In genomic region chr3:25897019-25897418, GRCh38 we compare ENCODE assay signal across 8 cellular contexts.
DNase-seq lines count a peak whose midpoint lies in the region; ATAC-seq and TF ChIP-seq lines count a peak whose summit lies in the region.

No MANE protein-coding gene starts in this region.

- no peak overlapping the region for H3K27ac Mint-ChIP-seq in GM23338
- H3K27ac Mint-ChIP-seq in natural killer cell treated with Interleukin-12 subunit alpha and Interleukin-12 subunit beta and Interleukin-15 and Interleukin-18, amount 100 ng/mL, for 72 hours = no peak overlapping the region
- H3K27ac Mint-ChIP-seq in stimulated activated naive CD8-positive, alpha-beta T cell treated with anti-CD3 and anti-CD28 coated beads, Interleukin-15, amount 100 ng/mL, for 72 hours = no peak overlapping the region

- peak; percentile 82 for TF ChIP-seq CTCF in GM12874 (IDR thresholded peaks at IDR 0.05; ENCODE audit: insufficient read depth, low read depth, low read length)
- TF ChIP-seq CTCF in GM23338 (conservative IDR thresholded peaks at IDR 0.05; ENCODE audit: low read depth in 2 of 2) = peak; percentile 82 to 98
- peak; percentile 27 for TF ChIP-seq CTCF in foreskin keratinocyte (conservative IDR thresholded peaks at IDR 0.05)

- H3K4me1 Mint-ChIP-seq in GM23338 = peaks cover 4% of the 10 kb centered on the region
- H3K4me1 Mint-ChIP-seq in natural killer cell treated with Interleukin-12 subunit alpha and Interleukin-12 subunit beta and Interleukin-15 and Interleukin-18, amount 100 ng/mL, for 72 hours (ENCODE audit: low read depth in 2 of 2) = no peaks in the 10 kb centered on the region
- H3K4me1 Mint-ChIP-seq in stimulated activated naive CD8-positive, alpha-beta T cell treated with anti-CD3 and anti-CD28 coated beads, Interleukin-15, amount 100 ng/mL, for 72 hours = peaks cover 3% of the 10 kb centered on the region

- no peaks in the 10 kb centered on the region for H3K9me3 Mint-ChIP-seq in GM23338
- H3K9me3 Mint-ChIP-seq in natural killer cell treated with Interleukin-12 subunit alpha and Interleukin-12 subunit beta and Interleukin-15 and Interleukin-18, amount 100 ng/mL, for 72 hours = no peaks in the 10 kb centered on the region
- no peaks in the 10 kb centered on the region for H3K9me3 Mint-ChIP-seq in stimulated activated naive CD8-positive, alpha-beta T cell treated with anti-CD3 and anti-CD28 coated beads, Interleukin-15, amount 100 ng/mL, for 72 hours

- H3K27me3 Mint-ChIP-seq in GM23338 (ENCODE audit: insufficient read depth, low read depth, poor library complexity) = peaks cover 2% of the 10 kb centered on the region
- H3K27me3 Mint-ChIP-seq in natural killer cell treated with Interleukin-12 subunit alpha and Interleukin-12 subunit beta and Interleukin-15 and Interleukin-18, amount 100 ng/mL, for 72 hours = no peaks in the 10 kb centered on the region
- H3K27me3 Mint-ChIP-seq in stimulated activated naive CD8-positive, alpha-beta T cell treated with anti-CD3 and anti-CD28 coated beads, Interleukin-15, amount 100 ng/mL, for 72 hours = no peaks in the 10 kb centered on the region

- H4K20me1 ChIP-seq in GM23338 (replicated peaks; ENCODE audit: insufficient read depth) = no peaks in the 10 kb centered on the region

- H3K79me2 ChIP-seq in GM23338 (replicated peaks; ENCODE audit: insufficient read depth) = no peaks in the 10 kb centered on the region

- H3K36me3 Mint-ChIP-seq in GM23338 (ENCODE audit: low read depth) = no peaks in the 10 kb centered on the region
- H3K36me3 Mint-ChIP-seq in natural killer cell treated with Interleukin-12 subunit alpha and Interleukin-12 subunit beta and Interleukin-15 and Interleukin-18, amount 100 ng/mL, for 72 hours = no peaks in the 10 kb centered on the region

- peak; percentile 97 for ATAC-seq in GM23338
- peak; percentile 16 for ATAC-seq in foreskin keratinocyte
- ATAC-seq in natural killer cell treated with Interleukin-12 subunit alpha and Interleukin-12 subunit beta and Interleukin-15 and Interleukin-18, amount 100 ng/mL, for 72 hours = no peak
- no peak for ATAC-seq in activated CD4-positive, CD25-positive, alpha-beta regulatory T cell treated with anti-CD3 and anti-CD28 coated beads, Interleukin-2, amount 50 U/mL, for 24 hours
- no peak for ATAC-seq in stimulated activated naive CD8-positive, alpha-beta T cell treated with anti-CD3 and anti-CD28 coated beads, Interleukin-15, amount 100 ng/mL, for 72 hours

- DNase-seq in GM23338 (ENCODE audit: low spot score) (peak; percentile 76), NCI-H146 treated with DMSO at 0.1 percent for 48 hours (lab: John Stamatoyannopoulos, UW; ENCODE audit: unreplicated experiment) (peak; percentile 1), foreskin keratinocyte (no peak), AML-193 (lab: John Stamatoyannopoulos, UW) (no peak)
- DNase-seq in natural killer cell treated with Interleukin-12 subunit alpha and Interleukin-12 subunit beta and Interleukin-15 and Interleukin-18, amount 100 ng/mL, for 72 hours (ENCODE audit: low spot score) = no peak
- no peak for DNase-seq in stimulated activated naive CD8-positive, alpha-beta T cell treated with anti-CD3 and anti-CD28 coated beads, Interleukin-15, amount 100 ng/mL, for 72 hours

- H3K9me2 ChIP-seq in GM23338 (ENCODE audit: insufficient read depth) = peaks cover 13% of the 10 kb centered on the region; the same call in 1 of the 2 replicates

- H3F3A ChIP-seq in GM23338 (replicated peaks; ENCODE audit: low read depth) = no peaks in the 10 kb centered on the region

- no peak overlapping the region for H3K4me3 Mint-ChIP-seq in GM23338
- no peak overlapping the region for H3K4me3 Mint-ChIP-seq in natural killer cell treated with Interleukin-12 subunit alpha and Interleukin-12 subunit beta and Interleukin-15 and Interleukin-18, amount 100 ng/mL, for 72 hours
- H3K4me3 Mint-ChIP-seq in stimulated activated naive CD8-positive, alpha-beta T cell treated with anti-CD3 and anti-CD28 coated beads, Interleukin-15, amount 100 ng/mL, for 72 hours = no peak overlapping the region

- H2AFZ ChIP-seq in GM23338 = no peak overlapping the region

- no peaks in the 10 kb centered on the region for H3K4me1 ChIP-seq in GM23338 (ENCODE audit: insufficient read depth)
- no peaks in the 10 kb centered on the region for H3K4me1 ChIP-seq in foreskin keratinocyte

- H3K27me3 ChIP-seq in GM23338 (ENCODE audit: insufficient read depth) (no peaks in the 10 kb centered on the region), foreskin keratinocyte (no peaks in the 10 kb centered on the region)

- H3K36me3 ChIP-seq in GM23338 (ENCODE audit: insufficient read depth) = no peaks in the 10 kb centered on the region

- H3K27ac ChIP-seq in GM23338 (ENCODE audit: low read depth) (no peak overlapping the region), foreskin keratinocyte (no peak overlapping the region)

- H3K4me3 ChIP-seq in GM23338 = no peak overlapping the region

- no peak overlapping the region for H3K4me2 ChIP-seq in GM23338

TF ChIP-seq in GM23338, 12 proteins besides CTCF, POLR2A, EP300 and RAD21:
- TF ChIP-seq JUNB (IDR thresholded peaks at IDR 0.05; ENCODE audit: unreplicated experiment) (no peak), CREB1 (CRISPR knock-in tag; IDR thresholded peaks at IDR 0.05; ENCODE audit: low read depth) (0 out of 2 replicates have a peak, but pooled peaks have one; percentile 13), ZNF114 (CRISPR knock-in tag; IDR thresholded peaks at IDR 0.05) (no peak)

Comparison
In these comparisons a context has a peak if more than half of its experiments do, and no peak if none do; other contexts are left out.
1. CTCF ChIP-seq: peak in every context shown above with its lines; median percentile 90 in GM23338; 82 in GM12874; 27 in foreskin keratinocyte.
2. ATAC-seq: peak in GM23338 (single experiment) and foreskin keratinocyte (single experiment); none in natural killer cell treated with Interleukin-12 subunit alpha and Interleukin-12 subunit beta and Interleukin-15 and Interleukin-18, amount 100 ng/mL, for 72 hours (0 of 2), activated CD4-positive, CD25-positive, alpha-beta regulatory T cell treated with anti-CD3 and anti-CD28 coated beads, Interleukin-2, amount 50 U/mL, for 24 hours (0 of 2) and stimulated activated naive CD8-positive, alpha-beta T cell treated with anti-CD3 and anti-CD28 coated beads, Interleukin-15, amount 100 ng/mL, for 72 hours (single experiment).
3. DNase-seq: peak in GM23338 (single experiment) and NCI-H146 treated with DMSO at 0.1 percent for 48 hours (single experiment); none in foreskin keratinocyte (0 of 2), AML-193 (0 of 2), natural killer cell treated with Interleukin-12 subunit alpha and Interleukin-12 subunit beta and Interleukin-15 and Interleukin-18, amount 100 ng/mL, for 72 hours (single experiment) and stimulated activated naive CD8-positive, alpha-beta T cell treated with anti-CD3 and anti-CD28 coated beads, Interleukin-15, amount 100 ng/mL, for 72 hours (0 of 2).